13 cellular contexts compared by ENCODE assay signal in the genomic region with DNA sequence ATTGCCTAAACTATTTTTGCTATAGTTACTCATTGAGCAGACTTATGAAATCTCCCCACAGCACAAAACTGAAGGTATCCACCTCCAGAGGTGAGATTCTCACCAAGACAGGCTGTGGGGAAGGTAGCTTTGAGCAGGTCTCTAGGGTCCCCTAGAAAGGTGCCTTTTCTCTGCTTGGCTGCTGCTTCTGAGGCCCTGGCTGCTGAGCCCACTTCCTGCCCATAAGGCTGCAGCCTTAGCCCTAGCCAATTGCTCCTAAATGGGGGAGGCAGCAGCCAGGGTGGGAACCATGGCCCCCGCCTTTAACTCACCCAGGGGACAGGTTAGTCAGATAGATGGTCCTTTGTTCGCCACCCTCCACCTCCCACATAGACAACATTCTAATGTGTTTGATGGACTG. TPM values are rescaled to one million over a fixed set of nuclear protein-coding genes. Genes with fewer than 3 reads are reported as not detected.
A peak's percentile ranks its signal among the peaks of the same experiment; 100 is the strongest.
DNase-seq lines count a peak whose midpoint lies in the region; TF ChIP-seq lines count a peak whose summit lies in the region.
"Had no signal": no experiment of that assay in that cellular context is flagged by ENCODE, and none has a peak within 500 bp of the region (broad histone marks: within the 10 kb centered on the region; RNA-seq: fewer than 3 reads in every experiment).

No MANE protein-coding gene starts in this region.

- H3K4me3 ChIP-seq in AG09309 (ENCODE audit: control insufficient read depth, low read depth, low read length) = peak overlapping the region; percentile 22
- H3K4me3 ChIP-seq in WI38 (ENCODE audit: low read depth, low read length) = peak overlapping the region; percentile 92
- peak overlapping the region; percentile 91 for H3K4me3 ChIP-seq in fibroblast of the aortic adventitia (ENCODE audit: low read depth, low read length)

- TF ChIP-seq CTCF in AG09309 (IDR thresholded peaks at IDR 0.05; ENCODE audit: control insufficient read depth, insufficient read depth, low read depth, low read length, missing control alignments) = no peak
- no peak for TF ChIP-seq CTCF in WI38 (IDR thresholded peaks at IDR 0.05; ENCODE audit: low read depth, low read length)
- no peak for TF ChIP-seq CTCF in fibroblast of the aortic adventitia (IDR thresholded peaks at IDR 0.05; ENCODE audit: insufficient read depth, low read length)

- DNase-seq in AG09309 (ENCODE audit: low read depth) = no peak
- peak; percentile 18 for DNase-seq in ELR (ENCODE audit: low read depth)
- no peak for DNase-seq in fibroblast of the aortic adventitia (ENCODE audit: low read depth)
- DNase-seq in AG08396 (ENCODE audit: low spot score) = no peak
- no peak for DNase-seq in NCI-H446 treated with DMSO at 0.1 percent for 48 hours (lab: John Stamatoyannopoulos, UW)
- DNase-seq in mucosa of gallbladder (ENCODE audit: low spot score) = no peak
- DNase-seq in middle frontal gyrus (ENCODE audit: extremely low spot score, low spot score) = no peak
- DNase-seq: left cardiac atrium, natural killer cell, NCI-H1930, NCI-H82, retina had no signal

RNA-seq across cellular contexts. Expression of a gene that starts 3.6 kb away (rescaled TPM):
- total RNA-seq in fibroblast of the aortic adventitia (ENCODE audit: low replicate concordance) (67.2 and 418 TPM in 2 replicates), mucosa of gallbladder (64.9 TPM)

Comparison
In these comparisons a context has a peak if more than half of its experiments do, and no peak if none do; other contexts are left out.
1. H3K4me3 ChIP-seq: peak in every context shown above with its lines; median percentile 92 in WI38; 91 in fibroblast of the aortic adventitia; 22 in AG09309.